Comparison of ENCODE assay signal across 1 cellular context in the genomic region with DNA sequence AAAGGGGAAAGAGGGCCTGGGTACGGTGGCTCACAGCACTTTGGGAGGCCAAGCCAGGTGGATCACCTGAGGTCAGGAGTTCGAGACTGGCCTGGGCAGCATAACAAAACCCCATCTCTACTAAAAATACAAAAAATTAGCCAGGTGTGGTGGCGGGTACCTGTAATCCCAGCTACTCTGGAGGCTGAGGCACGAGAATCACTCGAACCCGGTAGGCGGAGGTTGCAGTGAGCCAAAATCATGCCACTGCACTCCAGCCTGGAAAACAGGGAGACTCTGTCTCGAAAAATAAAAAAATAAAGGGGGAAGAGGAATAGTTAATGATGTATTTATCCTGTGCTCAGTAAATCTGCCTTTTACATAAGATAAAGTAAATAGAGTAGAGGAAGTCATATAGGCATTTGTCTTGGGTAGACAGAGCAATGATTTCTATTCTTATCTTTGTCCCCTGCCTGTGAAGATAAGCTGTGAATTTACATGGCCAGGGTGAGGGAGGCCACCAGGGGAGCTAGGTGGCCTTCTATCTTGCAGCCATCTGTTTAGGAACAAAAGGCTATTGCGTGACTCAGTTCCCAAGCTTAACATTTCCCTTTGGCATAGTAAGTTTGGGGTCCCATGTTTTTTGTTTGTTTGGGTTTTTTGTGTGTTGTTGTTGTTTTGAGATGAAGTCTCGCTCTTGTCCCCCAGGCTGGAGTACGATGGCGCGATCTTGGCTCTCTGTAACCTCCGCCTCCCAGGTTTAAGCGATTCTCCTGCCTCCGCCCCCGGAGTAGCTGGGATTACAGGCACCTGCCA.
TF ChIP-seq lines count a peak whose summit lies in the region.

No MANE protein-coding gene starts in this region.

TF ChIP-seq in K562, 482 proteins besides CTCF, POLR2A, EP300 and RAD21 (continued from another document and continues in another):
- TF ChIP-seq, protein P1, sequence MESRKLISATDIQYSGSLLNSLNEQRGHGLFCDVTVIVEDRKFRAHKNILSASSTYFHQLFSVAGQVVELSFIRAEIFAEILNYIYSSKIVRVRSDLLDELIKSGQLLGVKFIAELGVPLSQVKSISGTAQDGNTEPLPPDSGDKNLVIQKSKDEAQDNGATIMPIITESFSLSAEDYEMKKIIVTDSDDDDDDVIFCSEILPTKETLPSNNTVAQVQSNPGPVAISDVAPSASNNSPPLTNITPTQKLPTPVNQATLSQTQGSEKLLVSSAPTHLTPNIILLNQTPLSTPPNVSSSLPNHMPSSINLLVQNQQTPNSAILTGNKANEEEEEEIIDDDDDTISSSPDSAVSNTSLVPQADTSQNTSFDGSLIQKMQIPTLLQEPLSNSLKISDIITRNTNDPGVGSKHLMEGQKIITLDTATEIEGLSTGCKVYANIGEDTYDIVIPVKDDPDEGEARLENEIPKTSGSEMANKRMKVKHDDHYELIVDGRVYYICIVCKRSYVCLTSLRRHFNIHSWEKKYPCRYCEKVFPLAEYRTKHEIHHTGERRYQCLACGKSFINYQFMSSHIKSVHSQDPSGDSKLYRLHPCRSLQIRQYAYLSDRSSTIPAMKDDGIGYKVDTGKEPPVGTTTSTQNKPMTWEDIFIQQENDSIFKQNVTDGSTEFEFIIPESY (CRISPR knock-in tag; IDR thresholded peaks at IDR 0.05): peak; percentile 47; the same call in 1 of the 2 replicates
- TF ChIP-seq MCM2 (IDR thresholded peaks at IDR 0.05; ENCODE audit: low read depth) (no peak), ZNF699 (CRISPR knock-in tag; IDR thresholded peaks at IDR 0.05; ENCODE audit: insufficient replicate concordance) (no peak), POLR3G (IDR thresholded peaks at IDR 0.05; ENCODE audit: extremely low read depth, insufficient read length, insufficient replicate concordance) (no peak), PTRF (tag; IDR thresholded peaks at IDR 0.05) (no peak), ZNF143 (CRISPR knock-in tag; IDR thresholded peaks at IDR 0.05) (no peak), SOX6 (IDR thresholded peaks at IDR 0.05) (peak; percentile 99), RBM22 (IDR thresholded peaks at IDR 0.05; ENCODE audit: low read depth, low read length, poor library complexity, severe bottlenecking) (no peak), NUFIP1 (IDR thresholded peaks at IDR 0.05; ENCODE audit: partially characterized antibody) (no peak), HLTF (IDR thresholded peaks at IDR 0.05) (no peak), TARDBP (IDR thresholded peaks at IDR 0.05) (no peak; the same call in 1 of the 2 replicates), ARID1B (IDR thresholded peaks at IDR 0.05) (peak; percentile 96), ZNF764 (CRISPR knock-in tag; IDR thresholded peaks at IDR 0.05; ENCODE audit: low read depth) (no peak), CBFA2T2 (conservative IDR thresholded peaks at IDR 0.05) (peak; percentile 93), PPARD (CRISPR knock-in tag; IDR thresholded peaks at IDR 0.05) (no peak), NFE2 (IDR thresholded peaks at IDR 0.05; ENCODE audit: low read depth) (peak; percentile 20; the same call in 1 of the 2 replicates), ZC3H11A (IDR thresholded peaks at IDR 0.05; ENCODE audit: low read depth, low read length) (no peak), WHSC1 (IDR thresholded peaks at IDR 0.05; ENCODE audit: low read length) (no peak), DIDO1 (tag; IDR thresholded peaks at IDR 0.05; ENCODE audit: low read depth) (no peak), ZNF124 (CRISPR knock-in tag; IDR thresholded peaks at IDR 0.05) (no peak), POU5F1 (IDR thresholded peaks at IDR 0.05; ENCODE audit: borderline replicate concordance, low read depth, low read length, partially characterized antibody) (no peak), NR4A1 (CRISPR knock-in tag; IDR thresholded peaks at IDR 0.05) (no peak), NR4A1 (tag; IDR thresholded peaks at IDR 0.05) (peak; percentile 71; the same call in 1 of the 2 replicates), TCF7L2 (IDR thresholded peaks at IDR 0.05; ENCODE audit: low read depth, low read length) (no peak), MYBL2 (IDR thresholded peaks at IDR 0.05; ENCODE audit: low read depth) (no peak), MYBL2 (CRISPR knock-in tag; IDR thresholded peaks at IDR 0.05; ENCODE audit: borderline replicate concordance) (no peak), MXI1 (IDR thresholded peaks at IDR 0.05; ENCODE audit: low read depth, low read length) (no peak), PYGO2 (tag; IDR thresholded peaks at IDR 0.05) (peak; percentile 77), NR2C1 (IDR thresholded peaks at IDR 0.05) (no peak), NR2C1 (tag; IDR thresholded peaks at IDR 0.05) (0 out of 2 replicates have a peak, but pooled peaks have one; percentile 24), BHLHE40 (IDR thresholded peaks at IDR 0.05; ENCODE audit: low read length) (peak; percentile 45), U2AF2 (optimal IDR thresholded peaks at IDR 0.05; ENCODE audit: low read depth, low read length) (no peak), TOE1 (IDR thresholded peaks at IDR 0.05; ENCODE audit: borderline replicate concordance) (no peak), TOE1 (CRISPR knock-in tag; IDR thresholded peaks at IDR 0.05; ENCODE audit: borderline replicate concordance, low read depth) (no peak), ZNF239 (CRISPR knock-in tag; IDR thresholded peaks at IDR 0.05) (peak; percentile 20; the same call in 1 of the 2 replicates), GATA2 (CRISPR knock-in tag; IDR thresholded peaks at IDR 0.05) (peak; percentile 91), ZNF324 (CRISPR knock-in tag; IDR thresholded peaks at IDR 0.05) (no peak), TAL1 (IDR thresholded peaks at IDR 0.05) (peak; percentile 90), XRCC3 (IDR thresholded peaks at IDR 0.05) (no peak), KDM1A (IDR thresholded peaks at IDR 0.05) (peak; percentile 99), SMAD3 (CRISPR knock-in tag; conservative IDR thresholded peaks at IDR 0.05) (no peak; the same call in 1 of the 2 replicates)
- TF ChIP-seq, protein P2, sequence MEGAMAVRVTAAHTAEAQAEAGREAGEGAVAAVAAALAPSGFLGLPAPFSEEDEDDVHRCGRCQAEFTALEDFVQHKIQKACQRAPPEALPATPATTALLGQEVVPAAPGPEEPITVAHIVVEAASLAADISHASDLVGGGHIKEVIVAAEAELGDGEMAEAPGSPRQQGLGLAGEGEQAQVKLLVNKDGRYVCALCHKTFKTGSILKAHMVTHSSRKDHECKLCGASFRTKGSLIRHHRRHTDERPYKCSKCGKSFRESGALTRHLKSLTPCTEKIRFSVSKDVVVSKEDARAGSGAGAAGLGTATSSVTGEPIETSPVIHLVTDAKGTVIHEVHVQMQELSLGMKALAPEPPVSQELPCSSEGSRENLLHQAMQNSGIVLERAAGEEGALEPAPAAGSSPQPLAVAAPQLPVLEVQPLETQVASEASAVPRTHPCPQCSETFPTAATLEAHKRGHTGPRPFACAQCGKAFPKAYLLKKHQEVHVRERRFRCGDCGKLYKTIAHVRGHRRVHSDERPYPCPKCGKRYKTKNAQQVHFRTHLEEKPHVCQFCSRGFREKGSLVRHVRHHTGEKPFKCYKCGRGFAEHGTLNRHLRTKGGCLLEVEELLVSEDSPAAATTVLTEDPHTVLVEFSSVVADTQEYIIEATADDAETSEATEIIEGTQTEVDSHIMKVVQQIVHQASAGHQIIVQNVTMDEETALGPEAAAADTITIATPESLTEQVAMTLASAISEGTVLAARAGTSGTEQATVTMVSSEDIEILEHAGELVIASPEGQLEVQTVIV (CRISPR knock-in tag; IDR thresholded peaks at IDR 0.05; ENCODE audit: borderline replicate concordance): no peak
- TF ChIP-seq, protein P3, sequence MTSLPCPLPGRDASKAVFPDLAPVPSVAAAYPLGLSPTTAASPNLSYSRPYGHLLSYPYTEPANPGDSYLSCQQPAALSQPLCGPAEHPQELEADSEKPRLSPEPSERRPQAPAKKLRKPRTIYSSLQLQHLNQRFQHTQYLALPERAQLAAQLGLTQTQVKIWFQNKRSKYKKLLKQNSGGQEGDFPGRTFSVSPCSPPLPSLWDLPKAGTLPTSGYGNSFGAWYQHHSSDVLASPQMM (CRISPR knock-in tag; IDR thresholded peaks at IDR 0.05): no peak
- TF ChIP-seq, protein P4, sequence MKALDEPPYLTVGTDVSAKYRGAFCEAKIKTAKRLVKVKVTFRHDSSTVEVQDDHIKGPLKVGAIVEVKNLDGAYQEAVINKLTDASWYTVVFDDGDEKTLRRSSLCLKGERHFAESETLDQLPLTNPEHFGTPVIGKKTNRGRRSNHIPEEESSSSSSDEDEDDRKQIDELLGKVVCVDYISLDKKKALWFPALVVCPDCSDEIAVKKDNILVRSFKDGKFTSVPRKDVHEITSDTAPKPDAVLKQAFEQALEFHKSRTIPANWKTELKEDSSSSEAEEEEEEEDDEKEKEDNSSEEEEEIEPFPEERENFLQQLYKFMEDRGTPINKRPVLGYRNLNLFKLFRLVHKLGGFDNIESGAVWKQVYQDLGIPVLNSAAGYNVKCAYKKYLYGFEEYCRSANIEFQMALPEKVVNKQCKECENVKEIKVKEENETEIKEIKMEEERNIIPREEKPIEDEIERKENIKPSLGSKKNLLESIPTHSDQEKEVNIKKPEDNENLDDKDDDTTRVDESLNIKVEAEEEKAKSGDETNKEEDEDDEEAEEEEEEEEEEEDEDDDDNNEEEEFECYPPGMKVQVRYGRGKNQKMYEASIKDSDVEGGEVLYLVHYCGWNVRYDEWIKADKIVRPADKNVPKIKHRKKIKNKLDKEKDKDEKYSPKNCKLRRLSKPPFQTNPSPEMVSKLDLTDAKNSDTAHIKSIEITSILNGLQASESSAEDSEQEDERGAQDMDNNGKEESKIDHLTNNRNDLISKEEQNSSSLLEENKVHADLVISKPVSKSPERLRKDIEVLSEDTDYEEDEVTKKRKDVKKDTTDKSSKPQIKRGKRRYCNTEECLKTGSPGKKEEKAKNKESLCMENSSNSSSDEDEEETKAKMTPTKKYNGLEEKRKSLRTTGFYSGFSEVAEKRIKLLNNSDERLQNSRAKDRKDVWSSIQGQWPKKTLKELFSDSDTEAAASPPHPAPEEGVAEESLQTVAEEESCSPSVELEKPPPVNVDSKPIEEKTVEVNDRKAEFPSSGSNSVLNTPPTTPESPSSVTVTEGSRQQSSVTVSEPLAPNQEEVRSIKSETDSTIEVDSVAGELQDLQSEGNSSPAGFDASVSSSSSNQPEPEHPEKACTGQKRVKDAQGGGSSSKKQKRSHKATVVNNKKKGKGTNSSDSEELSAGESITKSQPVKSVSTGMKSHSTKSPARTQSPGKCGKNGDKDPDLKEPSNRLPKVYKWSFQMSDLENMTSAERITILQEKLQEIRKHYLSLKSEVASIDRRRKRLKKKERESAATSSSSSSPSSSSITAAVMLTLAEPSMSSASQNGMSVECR (CRISPR knock-in tag; IDR thresholded peaks at IDR 0.05): no peak
- TF ChIP-seq, protein P5, sequence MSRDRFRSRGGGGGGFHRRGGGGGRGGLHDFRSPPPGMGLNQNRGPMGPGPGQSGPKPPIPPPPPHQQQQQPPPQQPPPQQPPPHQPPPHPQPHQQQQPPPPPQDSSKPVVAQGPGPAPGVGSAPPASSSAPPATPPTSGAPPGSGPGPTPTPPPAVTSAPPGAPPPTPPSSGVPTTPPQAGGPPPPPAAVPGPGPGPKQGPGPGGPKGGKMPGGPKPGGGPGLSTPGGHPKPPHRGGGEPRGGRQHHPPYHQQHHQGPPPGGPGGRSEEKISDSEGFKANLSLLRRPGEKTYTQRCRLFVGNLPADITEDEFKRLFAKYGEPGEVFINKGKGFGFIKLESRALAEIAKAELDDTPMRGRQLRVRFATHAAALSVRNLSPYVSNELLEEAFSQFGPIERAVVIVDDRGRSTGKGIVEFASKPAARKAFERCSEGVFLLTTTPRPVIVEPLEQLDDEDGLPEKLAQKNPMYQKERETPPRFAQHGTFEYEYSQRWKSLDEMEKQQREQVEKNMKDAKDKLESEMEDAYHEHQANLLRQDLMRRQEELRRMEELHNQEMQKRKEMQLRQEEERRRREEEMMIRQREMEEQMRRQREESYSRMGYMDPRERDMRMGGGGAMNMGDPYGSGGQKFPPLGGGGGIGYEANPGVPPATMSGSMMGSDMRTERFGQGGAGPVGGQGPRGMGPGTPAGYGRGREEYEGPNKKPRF (IDR thresholded peaks at IDR 0.05; ENCODE audit: low read depth, low read length): no peak
- TF ChIP-seq, protein P6, sequence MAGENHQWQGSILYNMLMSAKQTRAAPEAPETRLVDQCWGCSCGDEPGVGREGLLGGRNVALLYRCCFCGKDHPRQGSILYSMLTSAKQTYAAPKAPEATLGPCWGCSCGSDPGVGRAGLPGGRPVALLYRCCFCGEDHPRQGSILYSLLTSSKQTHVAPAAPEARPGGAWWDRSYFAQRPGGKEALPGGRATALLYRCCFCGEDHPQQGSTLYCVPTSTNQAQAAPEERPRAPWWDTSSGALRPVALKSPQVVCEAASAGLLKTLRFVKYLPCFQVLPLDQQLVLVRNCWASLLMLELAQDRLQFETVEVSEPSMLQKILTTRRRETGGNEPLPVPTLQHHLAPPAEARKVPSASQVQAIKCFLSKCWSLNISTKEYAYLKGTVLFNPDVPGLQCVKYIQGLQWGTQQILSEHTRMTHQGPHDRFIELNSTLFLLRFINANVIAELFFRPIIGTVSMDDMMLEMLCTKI (IDR thresholded peaks at IDR 0.05; ENCODE audit: partially characterized antibody): no peak
- TF ChIP-seq, protein P7, sequence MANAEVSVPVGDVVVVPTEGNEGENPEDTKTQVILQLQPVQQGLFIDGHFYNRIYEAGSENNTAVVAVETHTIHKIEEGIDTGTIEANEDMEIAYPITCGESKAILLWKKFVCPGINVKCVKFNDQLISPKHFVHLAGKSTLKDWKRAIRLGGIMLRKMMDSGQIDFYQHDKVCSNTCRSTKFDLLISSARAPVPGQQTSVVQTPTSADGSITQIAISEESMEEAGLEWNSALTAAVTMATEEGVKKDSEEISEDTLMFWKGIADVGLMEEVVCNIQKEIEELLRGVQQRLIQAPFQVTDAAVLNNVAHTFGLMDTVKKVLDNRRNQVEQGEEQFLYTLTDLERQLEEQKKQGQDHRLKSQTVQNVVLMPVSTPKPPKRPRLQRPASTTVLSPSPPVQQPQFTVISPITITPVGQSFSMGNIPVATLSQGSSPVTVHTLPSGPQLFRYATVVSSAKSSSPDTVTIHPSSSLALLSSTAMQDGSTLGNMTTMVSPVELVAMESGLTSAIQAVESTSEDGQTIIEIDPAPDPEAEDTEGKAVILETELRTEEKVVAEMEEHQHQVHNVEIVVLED (CRISPR knock-in tag; IDR thresholded peaks at IDR 0.05): 0 out of 2 replicates have a peak, but pooled peaks have one; percentile 5
- TF ChIP-seq, protein P8, sequence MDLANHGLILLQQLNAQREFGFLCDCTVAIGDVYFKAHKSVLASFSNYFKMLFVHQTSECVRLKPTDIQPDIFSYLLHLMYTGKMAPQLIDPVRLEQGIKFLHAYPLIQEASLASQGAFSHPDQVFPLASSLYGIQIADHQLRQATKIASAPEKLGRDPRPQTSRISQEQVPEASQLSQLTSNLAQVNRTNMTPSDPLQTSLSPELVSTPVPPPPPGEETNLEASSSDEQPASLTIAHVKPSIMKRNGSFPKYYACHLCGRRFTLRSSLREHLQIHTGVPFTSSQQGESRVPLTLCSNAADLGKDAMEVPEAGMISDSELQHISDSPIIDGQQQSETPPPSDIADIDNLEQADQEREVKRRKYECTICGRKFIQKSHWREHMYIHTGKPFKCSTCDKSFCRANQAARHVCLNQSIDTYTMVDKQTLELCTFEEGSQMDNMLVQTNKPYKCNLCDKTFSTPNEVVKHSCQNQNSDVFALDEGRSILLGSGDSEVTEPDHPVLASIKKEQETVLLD (IDR thresholded peaks at IDR 0.05): peak; percentile 22; the same call in 1 of the 2 replicates
- TF ChIP-seq, protein P9, sequence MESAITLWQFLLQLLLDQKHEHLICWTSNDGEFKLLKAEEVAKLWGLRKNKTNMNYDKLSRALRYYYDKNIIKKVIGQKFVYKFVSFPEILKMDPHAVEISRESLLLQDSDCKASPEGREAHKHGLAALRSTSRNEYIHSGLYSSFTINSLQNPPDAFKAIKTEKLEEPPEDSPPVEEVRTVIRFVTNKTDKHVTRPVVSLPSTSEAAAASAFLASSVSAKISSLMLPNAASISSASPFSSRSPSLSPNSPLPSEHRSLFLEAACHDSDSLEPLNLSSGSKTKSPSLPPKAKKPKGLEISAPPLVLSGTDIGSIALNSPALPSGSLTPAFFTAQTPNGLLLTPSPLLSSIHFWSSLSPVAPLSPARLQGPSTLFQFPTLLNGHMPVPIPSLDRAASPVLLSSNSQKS (CRISPR knock-in tag; IDR thresholded peaks at IDR 0.05): no peak
